In the genomic region with DNA sequence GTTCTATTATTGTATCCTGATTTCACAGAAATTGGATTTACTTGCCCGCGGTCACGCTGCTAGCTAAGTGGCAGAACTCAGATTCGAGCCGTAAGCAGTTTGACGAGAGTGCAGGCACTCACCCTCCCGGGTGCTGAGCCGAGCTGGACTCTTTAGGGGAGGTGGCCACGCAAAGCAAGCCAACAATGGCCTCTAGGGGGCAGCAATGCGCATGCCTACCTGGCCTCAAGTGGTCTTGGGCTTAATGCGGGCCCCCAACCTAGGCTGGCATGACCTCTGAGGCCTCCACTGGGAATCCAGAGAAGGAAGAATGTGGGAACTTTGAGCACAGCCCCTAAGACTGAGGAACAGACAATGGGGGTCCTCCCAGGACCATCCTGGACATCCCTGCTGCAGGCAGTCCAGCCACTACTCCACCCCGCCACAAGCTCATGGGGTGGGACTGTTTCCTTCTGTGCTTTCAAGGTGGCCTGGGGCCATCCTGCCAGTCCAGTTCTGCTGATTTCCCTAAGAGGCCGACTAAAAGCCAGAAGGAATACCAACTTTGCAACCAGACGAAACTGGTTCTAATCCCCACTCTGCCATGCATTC, we compare ENCODE assay signal across 9 cellular contexts.
DNase-seq lines count a peak whose midpoint lies in the region; ATAC-seq, FAIRE-seq and TF ChIP-seq lines count a peak whose summit lies in the region.
"Had no signal": no experiment of that assay in that cellular context is flagged by ENCODE, and none has a peak within 500 bp of the region (broad histone marks: within the 10 kb centered on the region; RNA-seq: fewer than 3 reads in every experiment).

No MANE protein-coding gene starts in this region.

- CTCF ChIA-PET in A549 (lab: Yijun Ruan, JAX), result interaction anchor here (0.6 kb wide), 1 partner anchor 79 kb away, joined by 3 read pairs; no protein-coding TSS in a partner anchor

- no peaks in the 10 kb centered on the region for H4K20me1 ChIP-seq in GM23338 (replicated peaks; ENCODE audit: insufficient read depth)

- FAIRE-seq in A549 (lab: Jason Lieb, UNC), result no peak
- FAIRE-seq: endometrium had no signal

- H3K4me3 ChIP-seq in A549, result no peak overlapping the region
- no peak overlapping the region for H3K4me3 ChIP-seq in GM23338
- H3K4me3 ChIP-seq in cardiac fibroblast (replicated peaks in 1 of 2; ENCODE audit: low read depth in 2 of 2, low read length in 2 of 2), result no peak overlapping the region
- H3K4me3 ChIP-seq in lower lobe of right lung, result no peak overlapping the region

- no peak overlapping the region for H3K4me3 Mint-ChIP-seq in GM23338

- peaks cover 4% of the 10 kb centered on the region; the same call in 2 of the 3 replicates for H3K4me1 Mint-ChIP-seq in GM23338

- H3K4me1 ChIP-seq in A549 (no peaks in the 10 kb centered on the region), GM23338 (ENCODE audit: insufficient read depth) (no peaks in the 10 kb centered on the region), lower lobe of right lung (no peaks in the 10 kb centered on the region)

- TF ChIP-seq CTCF in A549 (IDR thresholded peaks at IDR 0.05), result peak; percentile 18; the same call in 1 of the 3 replicates
- peak; percentile 85 to 88 for TF ChIP-seq CTCF in GM23338 (conservative IDR thresholded peaks at IDR 0.05; ENCODE audit: low read depth in 2 of 2)
- peak; percentile 60 for TF ChIP-seq CTCF in cardiac fibroblast (IDR thresholded peaks at IDR 0.05; ENCODE audit: low read depth, low read length)
- TF ChIP-seq CTCF in lower lobe of right lung (IDR thresholded peaks at IDR 0.05), result peak; percentile 80

- intact Hi-C loops in lower lobe of right lung (cut with DNase I), result no loop called here

- H3K4me2 ChIP-seq in A549, result no peak overlapping the region
- no peak overlapping the region for H3K4me2 ChIP-seq in GM23338

- H3F3A ChIP-seq in GM23338 (replicated peaks; ENCODE audit: low read depth), result no peaks in the 10 kb centered on the region

- no peak overlapping the region for H3K27ac Mint-ChIP-seq in GM23338

- no peaks in the 10 kb centered on the region for H3K9me2 ChIP-seq in GM23338 (ENCODE audit: insufficient read depth)

- TF ChIP-seq EP300 in A549 (IDR thresholded peaks at IDR 0.05), result no peak

- no peaks in the 10 kb centered on the region for H3K36me3 ChIP-seq in GM23338 (ENCODE audit: insufficient read depth)
- peaks cover 10% of the 10 kb centered on the region for H3K36me3 ChIP-seq in lower lobe of right lung

- WGBS in A549 (ENCODE audit: missing lambda C conversion rate), result 37% methylated on average over 14 of the region's 14 CpGs

- no peak for ATAC-seq in A549
- ATAC-seq in GM23338, result peak; percentile 99
- peak; percentile 64 to 82 for ATAC-seq in lower lobe of right lung
- ATAC-seq in left lobe of liver, result no peak

- no peaks in the 10 kb centered on the region for H3K79me2 ChIP-seq in GM23338 (replicated peaks; ENCODE audit: insufficient read depth)

- H3K36me3 Mint-ChIP-seq in GM23338 (ENCODE audit: low read depth), result peaks cover 34% of the 10 kb centered on the region

- H3K27me3 ChIP-seq in GM23338 (ENCODE audit: insufficient read depth) (no peaks in the 10 kb centered on the region), lower lobe of right lung (ENCODE audit: low read depth) (no peaks in the 10 kb centered on the region)

- TF ChIP-seq RAD21 in A549 (conservative IDR thresholded peaks at IDR 0.05 in 1 of 2, IDR thresholded peaks at IDR 0.05 in 1 of 2), result 0 out of 5 replicates have a peak, but pooled peaks of 1 of the 2 experiments have one; percentile 13

- no peak for TF ChIP-seq POLR2A in A549 (IDR thresholded peaks at IDR 0.05; ENCODE audit: low read length)

- POLR2A ChIA-PET in A549 (lab: Yijun Ruan, JAX), result no interaction called here

- no peaks in the 10 kb centered on the region for H3K9me3 ChIP-seq in A549
- no peaks in the 10 kb centered on the region for H3K9me3 ChIP-seq in lower lobe of right lung

- peaks cover 8% of the 10 kb centered on the region for H3K27me3 Mint-ChIP-seq in GM23338 (ENCODE audit: insufficient read depth, low read depth, poor library complexity)

- peaks cover 8% of the 10 kb centered on the region; the same call in 2 of the 3 replicates for H3K9me3 Mint-ChIP-seq in GM23338

- H2AFZ ChIP-seq in GM23338, result no peak overlapping the region

- DNase-seq in A549 (ENCODE audit: low read depth in 1 of 2, low spot score in 1 of 2), result peak in 1 of 2 experiments; percentile 16
- peak; percentile 88 for DNase-seq in GM23338 (ENCODE audit: low spot score)
- DNase-seq in UCSD-AML1 (lab: John Stamatoyannopoulos, UW; ENCODE audit: unreplicated experiment), result peak; percentile 53
- peak; percentile 2 to 29 for DNase-seq in cardiac fibroblast (ENCODE audit: low read depth in 2 of 2)
- DNase-seq in lower lobe of right lung, result peak; percentile 66
- peak; percentile 10 to 12 for DNase-seq in stimulated activated CD8-positive, alpha-beta memory T cell treated with anti-CD3 and anti-CD28 coated beads, Interleukin-15, amount 100 ng/mL, for 4 hours (ENCODE audit: low read depth in 2 of 2)
- DNase-seq in left lobe of liver (ENCODE audit: low spot score), result no peak
- DNase-seq in NCI-H2081 treated with DMSO at 0.1 percent for 48 hours (lab: John Stamatoyannopoulos, UW), result no peak

- H3K27ac ChIP-seq in A549, result no peak overlapping the region
- H3K27ac ChIP-seq in GM23338 (ENCODE audit: low read depth), result no peak overlapping the region
- H3K27ac ChIP-seq in lower lobe of right lung, result no peak overlapping the region

TF ChIP-seq in A549, 52 proteins besides CTCF, POLR2A, EP300 and RAD21 (continues in another document):
- TF ChIP-seq ZFP36 (IDR thresholded peaks at IDR 0.05; ENCODE audit: borderline replicate concordance, partially characterized antibody) (no peak), RNF2 (IDR thresholded peaks at IDR 0.05; ENCODE audit: borderline replicate concordance, low read depth) (no peak), JUN (IDR thresholded peaks at IDR 0.05) (no peak), PHF8 (IDR thresholded peaks at IDR 0.05; ENCODE audit: borderline replicate concordance, low read depth) (no peak), NR3C1 (IDR thresholded peaks at IDR 0.05) (no peak), MYC (IDR thresholded peaks at IDR 0.05; ENCODE audit: borderline replicate concordance, low read length) (no peak)
- TF ChIP-seq, protein P1, sequence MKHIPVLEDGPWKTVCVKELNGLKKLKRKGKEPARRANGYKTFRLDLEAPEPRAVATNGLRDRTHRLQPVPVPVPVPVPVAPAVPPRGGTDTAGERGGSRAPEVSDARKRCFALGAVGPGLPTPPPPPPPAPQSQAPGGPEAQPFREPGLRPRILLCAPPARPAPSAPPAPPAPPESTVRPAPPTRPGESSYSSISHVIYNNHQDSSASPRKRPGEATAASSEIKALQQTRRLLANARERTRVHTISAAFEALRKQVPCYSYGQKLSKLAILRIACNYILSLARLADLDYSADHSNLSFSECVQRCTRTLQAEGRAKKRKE (CRISPR knock-in tag; IDR thresholded peaks at IDR 0.05; ENCODE audit: low read depth), result no peak
- TF ChIP-seq, protein P2, sequence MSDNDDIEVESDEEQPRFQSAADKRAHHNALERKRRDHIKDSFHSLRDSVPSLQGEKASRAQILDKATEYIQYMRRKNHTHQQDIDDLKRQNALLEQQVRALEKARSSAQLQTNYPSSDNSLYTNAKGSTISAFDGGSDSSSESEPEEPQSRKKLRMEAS (IDR thresholded peaks at IDR 0.05), result no peak

TF ChIP-seq in GM23338, 12 proteins besides CTCF, POLR2A, EP300 and RAD21:
- TF ChIP-seq EZH2 (IDR thresholded peaks at IDR 0.05; ENCODE audit: low read depth, unreplicated experiment) (no peak), ZNF114 (CRISPR knock-in tag; IDR thresholded peaks at IDR 0.05) (no peak), POLR2AphosphoS5 (IDR thresholded peaks at IDR 0.05; ENCODE audit: low read depth) (no peak), CREB1 (CRISPR knock-in tag; IDR thresholded peaks at IDR 0.05; ENCODE audit: low read depth) (no peak), REST (IDR thresholded peaks at IDR 0.05; ENCODE audit: unreplicated experiment) (no peak)
TF ChIP-seq in GM23338: peak in this region for 0.

Comparison
In these comparisons a context has a peak if more than half of its experiments do, and no peak if none do; other contexts are left out.
1. ATAC-seq: peak in GM23338 (single experiment) and lower lobe of right lung (2 of 2); none in A549 (0 of 2) and left lobe of liver (single experiment).
2. DNase-seq: peak in GM23338 (single experiment), UCSD-AML1 (single experiment), cardiac fibroblast (2 of 2), lower lobe of right lung (single experiment) and stimulated activated CD8-positive, alpha-beta memory T cell treated with anti-CD3 and anti-CD28 coated beads, Interleukin-15, amount 100 ng/mL, for 4 hours (2 of 2); none in left lobe of liver (single experiment) and NCI-H2081 treated with DMSO at 0.1 percent for 48 hours (single experiment).
3. CTCF ChIP-seq: peak in every context shown above with its lines; median percentile 86 in GM23338; 80 in lower lobe of right lung; 60 in cardiac fibroblast; 18 in A549.